In the genomic region with DNA sequence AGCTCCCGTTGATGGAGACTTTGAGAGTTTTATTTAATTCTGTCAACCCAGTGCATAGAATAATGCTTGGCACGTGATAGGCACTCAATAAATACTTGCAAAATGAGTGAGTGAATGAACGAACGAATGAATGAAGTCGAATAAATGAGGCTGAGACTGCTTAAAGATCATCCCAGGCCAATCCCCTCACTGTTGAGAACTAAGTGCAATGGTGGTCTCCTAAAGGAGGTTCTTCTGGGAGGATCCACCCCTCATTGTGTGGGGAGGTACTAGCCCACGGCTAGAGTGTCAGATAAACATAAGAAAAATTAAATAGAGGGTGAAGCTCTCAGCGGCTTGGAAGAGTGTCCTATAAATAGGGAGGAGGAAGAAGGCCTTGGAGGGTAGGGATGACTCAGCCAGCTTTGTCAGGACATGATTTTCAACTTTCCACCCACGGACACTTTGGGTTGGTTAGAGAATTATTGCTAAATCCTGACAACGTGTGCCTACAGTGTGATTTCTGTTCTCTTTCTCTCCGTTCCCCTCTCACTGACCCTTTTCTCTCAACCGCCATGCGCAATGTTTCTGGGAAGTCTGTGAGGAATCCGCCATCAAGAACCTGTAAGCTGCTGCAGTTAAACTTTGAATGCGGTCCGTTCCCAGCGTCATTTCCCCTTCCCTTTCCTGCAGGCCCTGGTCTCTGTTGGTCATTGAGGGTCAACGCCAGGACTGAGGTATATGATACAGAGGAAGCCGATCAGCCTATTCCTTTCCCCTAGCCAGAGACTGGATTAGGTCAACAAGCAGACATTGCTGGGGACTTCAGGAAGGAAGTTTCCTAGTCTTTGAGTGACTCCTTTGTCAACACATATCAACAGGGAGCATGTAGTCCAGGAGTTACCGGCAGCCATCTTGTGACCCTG, we compare ENCODE assay signal across 9 cellular contexts.
DNase-seq lines count a peak whose midpoint lies in the region; ATAC-seq and TF ChIP-seq lines count a peak whose summit lies in the region.
"Had no signal": no experiment of that assay in that cellular context is flagged by ENCODE, and none has a peak within 500 bp of the region (broad histone marks: within the 10 kb centered on the region; RNA-seq: fewer than 3 reads in every experiment).

No MANE protein-coding gene starts in this region.

- no peak overlapping the region for H3K4me3 Mint-ChIP-seq in activated T-helper 2 cell treated with anti-CD3 and anti-CD28 coated beads, Interferon-gamma antibody, Interleukin-2, Interleukin-4, amounts not matched to agents 10 μg/mL and 5 μg/mL and 100 μg/mL, durations not matched to agents 14 hours and 24 hours and 36 hours (ENCODE audit: low read depth)
- H3K4me3 Mint-ChIP-seq: activated CD8-positive, alpha-beta T cell treated with anti-CD3 and anti-CD28 coated beads, Interleukin-2, amount 10 ng/mL, durations not matched to agents 7 days and 5 days had no signal

- no peak for TF ChIP-seq CTCF in PC-3 (conservative IDR thresholded peaks at IDR 0.05; ENCODE audit: low read depth, low read length)
- no peak for TF ChIP-seq CTCF in fibroblast of lung (conservative IDR thresholded peaks at IDR 0.05 in 1 of 2, IDR thresholded peaks at IDR 0.05 in 1 of 2; ENCODE audit: low read depth in 1 of 2, low read length in 2 of 2)

- H3K9ac ChIP-seq in PC-3 (ENCODE audit: low read length): no peak overlapping the region
- H3K9ac ChIP-seq in fibroblast of lung (ENCODE audit: insufficient read depth, low read length): no peak overlapping the region

- no peaks in the 10 kb centered on the region for H3K9me3 ChIP-seq in PC-3 (ENCODE audit: low read length)
- H3K9me3 ChIP-seq in fibroblast of lung (ENCODE audit: control insufficient read depth, insufficient read depth, low read depth, low read length): no peaks in the 10 kb centered on the region

- H3K27ac ChIP-seq in PC-3 (ENCODE audit: low read length): peak overlapping the region; percentile 40
- no peak overlapping the region for H3K27ac ChIP-seq in fibroblast of lung (ENCODE audit: insufficient read depth, low read length)

- no peaks in the 10 kb centered on the region for H3K27me3 Mint-ChIP-seq in activated T-helper 2 cell treated with anti-CD3 and anti-CD28 coated beads, Interferon-gamma antibody, Interleukin-2, Interleukin-4, amounts not matched to agents 10 μg/mL and 5 μg/mL and 100 μg/mL, durations not matched to agents 14 hours and 24 hours and 36 hours (ENCODE audit: low read depth)

- BruUV-seq in PC-3 (replicated peaks; lab: Mats Ljungman, UMichigan): no TSS peak

- POLR2A ChIA-PET in PC-3 (lab: Charles Lee; ENCODE audit: unreplicated experiment): no interaction called here

- H3K27ac Mint-ChIP-seq in activated T-helper 2 cell treated with anti-CD3 and anti-CD28 coated beads, Interferon-gamma antibody, Interleukin-2, Interleukin-4, amounts not matched to agents 10 μg/mL and 5 μg/mL and 100 μg/mL, durations not matched to agents 14 hours and 24 hours and 36 hours: no peak overlapping the region
- H3K27ac Mint-ChIP-seq: activated CD8-positive, alpha-beta T cell treated with anti-CD3 and anti-CD28 coated beads, Interleukin-2, amount 10 ng/mL, durations not matched to agents 7 days and 5 days had no signal

- H3K4me3 ChIP-seq in PC-3 (ENCODE audit: low read length) (no peak overlapping the region), fibroblast of lung (replicated peaks in 1 of 4; ENCODE audit: control extremely low read depth in 1 of 4, insufficient read depth in 1 of 4, low read depth in 3 of 4, low read length in 4 of 4) (no peak overlapping the region)

- intact Hi-C loops in PC-3 (cut with micrococcal nuclease): no loop called here
- intact Hi-C loops in activated T-helper 2 cell treated with anti-CD3 and anti-CD28 coated beads, Interferon-gamma antibody, Interleukin-2, Interleukin-4, amounts not matched to agents 10 μg/mL and 5 μg/mL and 100 μg/mL, durations not matched to agents 14 hours and 24 hours and 36 hours (cut with micrococcal nuclease): no loop called here

- H3K9me2 ChIP-seq in PC-3 (replicated peaks; ENCODE audit: low read length): no peaks in the 10 kb centered on the region

- H3K9me3 Mint-ChIP-seq in activated T-helper 2 cell treated with anti-CD3 and anti-CD28 coated beads, Interferon-gamma antibody, Interleukin-2, Interleukin-4, amounts not matched to agents 10 μg/mL and 5 μg/mL and 100 μg/mL, durations not matched to agents 14 hours and 24 hours and 36 hours: no peaks in the 10 kb centered on the region

- H3K36me3 ChIP-seq in PC-3 (ENCODE audit: low read depth, low read length) (no peaks in the 10 kb centered on the region), fibroblast of lung (ENCODE audit: control insufficient read depth, insufficient read depth, low read length) (no peaks in the 10 kb centered on the region)

- H3K36me3 Mint-ChIP-seq in activated T-helper 2 cell treated with anti-CD3 and anti-CD28 coated beads, Interferon-gamma antibody, Interleukin-2, Interleukin-4, amounts not matched to agents 10 μg/mL and 5 μg/mL and 100 μg/mL, durations not matched to agents 14 hours and 24 hours and 36 hours (ENCODE audit: low read depth): no peaks in the 10 kb centered on the region

- peak; percentile 29; the same call in 1 of the 2 replicates for ATAC-seq in PC-3
- ATAC-seq: activated CD8-positive, alpha-beta T cell treated with anti-CD3 and anti-CD28 coated beads, Interleukin-2, amount 10 ng/mL, durations not matched to agents 7 days and 5 days had no signal

- H3K4me1 ChIP-seq in PC-3 (ENCODE audit: insufficient read depth, low read length) (peaks cover 21% of the 10 kb centered on the region), fibroblast of lung (ENCODE audit: control insufficient read depth, extremely low read depth, insufficient read depth, low read length) (peaks cover 3% of the 10 kb centered on the region)

- H3K27me3 ChIP-seq in PC-3 (ENCODE audit: low read length) (no peaks in the 10 kb centered on the region), fibroblast of lung (ENCODE audit: control insufficient read depth, insufficient read depth, low read length) (no peaks in the 10 kb centered on the region)

- H3F3A ChIP-seq in PC-3 (ENCODE audit: low read length, unreplicated experiment): no peaks in the 10 kb centered on the region

- no peaks in the 10 kb centered on the region for H4K20me1 ChIP-seq in PC-3 (ENCODE audit: low read length)
- no peaks in the 10 kb centered on the region for H4K20me1 ChIP-seq in fibroblast of lung (ENCODE audit: control insufficient read depth, extremely low read depth, insufficient read depth, low read length)

- H3K4me2 ChIP-seq in PC-3 (ENCODE audit: low read length) (peak overlapping the region; percentile 39), fibroblast of lung (ENCODE audit: extremely low read depth, insufficient read depth, low read length) (no peak overlapping the region)

- peaks cover 6% of the 10 kb centered on the region for H3K4me1 Mint-ChIP-seq in activated T-helper 2 cell treated with anti-CD3 and anti-CD28 coated beads, Interferon-gamma antibody, Interleukin-2, Interleukin-4, amounts not matched to agents 10 μg/mL and 5 μg/mL and 100 μg/mL, durations not matched to agents 14 hours and 24 hours and 36 hours (ENCODE audit: low read depth)

- CTCF ChIA-PET in PC-3 (lab: Charles Lee): no interaction called here

- H2AFZ ChIP-seq in PC-3 (ENCODE audit: low read length) (peak overlapping the region; percentile 70), fibroblast of lung (ENCODE audit: low read length) (no peak overlapping the region)

- H3K79me2 ChIP-seq in PC-3 (ENCODE audit: low read length) (no peaks in the 10 kb centered on the region), fibroblast of lung (ENCODE audit: control insufficient read depth, insufficient read depth, low read length) (no peaks in the 10 kb centered on the region)

- DNase-seq in Ammon's horn (ENCODE audit: low spot score) (peak; percentile 59), PC-3 (peak; percentile 34), fibroblast of lung (ENCODE audit: low read depth in 2 of 2) (peak; percentile 79 to 90), non-pigmented ciliary epithelial cell (ENCODE audit: low read depth) (peak; percentile 81), NCI-H2081 treated with DMSO at 0.1 percent for 48 hours (lab: John Stamatoyannopoulos, UW) (no peak)
- DNase-seq in effector CD8-positive, alpha-beta T cell (lab: John Stamatoyannopoulos, UW): no peak
- DNase-seq in stimulated activated CD8-positive, alpha-beta memory T cell treated with anti-CD3 and anti-CD28 coated beads, Interleukin-4, amount 100 ng/mL, for 48 hours: no peak
- no peak for DNase-seq in activated T-helper 2 cell treated with anti-CD3 and anti-CD28 coated beads, Interferon-gamma antibody, Interleukin-2, Interleukin-4, amounts not matched to agents 10 μg/mL and 5 μg/mL and 100 μg/mL, durations not matched to agents 14 hours and 24 hours and 36 hours (ENCODE audit: low spot score)
- DNase-seq: activated CD8-positive, alpha-beta T cell treated with anti-CD3 and anti-CD28 coated beads, Interleukin-2, amount 10 ng/mL, durations not matched to agents 7 days and 5 days had no signal

Comparison
In these comparisons a context has a peak if more than half of its experiments do, and no peak if none do; other contexts are left out.
1. DNase-seq: peak in Ammon's horn (single experiment), PC-3 (single experiment), fibroblast of lung (2 of 2) and non-pigmented ciliary epithelial cell (single experiment); none in NCI-H2081 treated with DMSO at 0.1 percent for 48 hours (single experiment), effector CD8-positive, alpha-beta T cell (single experiment), stimulated activated CD8-positive, alpha-beta memory T cell treated with anti-CD3 and anti-CD28 coated beads, Interleukin-4, amount 100 ng/mL, for 48 hours (single experiment) and activated T-helper 2 cell treated with anti-CD3 and anti-CD28 coated beads, Interferon-gamma antibody, Interleukin-2, Interleukin-4, amounts not matched to agents 10 μg/mL and 5 μg/mL and 100 μg/mL, durations not matched to agents 14 hours and 24 hours and 36 hours (single experiment).